Comparison of ENCODE assay signal across 8 cellular contexts in the genomic region with DNA sequence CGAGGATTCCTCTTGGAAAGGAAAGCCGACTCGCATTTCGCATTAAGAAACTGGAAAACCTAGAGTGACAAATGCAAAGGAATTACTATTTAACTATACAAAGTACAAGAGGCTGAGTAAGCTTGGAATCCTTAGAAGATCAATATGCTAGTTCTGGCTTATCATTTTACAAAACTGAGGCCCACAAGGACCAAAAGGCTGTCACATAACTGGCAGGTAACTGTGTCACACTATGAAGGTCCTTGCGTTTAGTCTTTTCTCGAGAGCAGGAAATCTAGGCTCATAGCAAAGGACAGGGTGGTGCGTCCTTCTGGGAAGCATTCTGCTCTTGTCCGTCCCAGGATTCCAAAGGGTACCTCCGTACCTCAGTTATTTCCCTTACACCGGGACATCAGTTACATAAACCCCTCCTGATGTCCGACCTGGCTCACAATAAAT. TPM values are rescaled to one million over a fixed set of nuclear protein-coding genes. Genes with fewer than 3 reads are reported as not detected.
DNase-seq lines count a peak whose midpoint lies in the region; ATAC-seq and TF ChIP-seq lines count a peak whose summit lies in the region.

No MANE protein-coding gene starts in this region.

- no peaks in the 10 kb centered on the region for H3K9me3 ChIP-seq in tibial nerve

- peak; percentile 16 for ATAC-seq in GM18502 (IDR thresholded peaks at IDR 0.05; ENCODE audit: poor library complexity, unreplicated experiment)
- peak; percentile 1 for ATAC-seq in HG03159 (IDR thresholded peaks at IDR 0.05; ENCODE audit: unreplicated experiment)
- ATAC-seq in left lobe of liver = peak; percentile 30
- no peak for ATAC-seq in HG03175 (IDR thresholded peaks at IDR 0.05; ENCODE audit: unreplicated experiment)

- TF ChIP-seq EP300 in tibial nerve (IDR thresholded peaks at IDR 0.05) = no peak

- peak overlapping the region; percentile 85 to 95 (median 92) for H3K27ac ChIP-seq in tibial nerve

- H3K4me1 ChIP-seq in tibial nerve = peaks cover 3 to 47% (median 26%) of the 10 kb centered on the region in 4 donors

- peaks cover 0 to 48% (median 12%) of the 10 kb centered on the region in 3 donors for H3K36me3 ChIP-seq in tibial nerve

- in situ Hi-C loops in astrocyte of the spinal cord (cut with HindIII; ENCODE audit: low sequenced_read_pairs) = no loop called here

- WGBS in tibial nerve, 2 donors = 4 to 5% methylated on average over 11 of the region's 11 CpGs

- DNase-seq in astrocyte of the spinal cord (ENCODE audit: low read depth, low spot score) (no peak), left lobe of liver (ENCODE audit: low spot score) (no peak), tibial nerve (ENCODE audit: low spot score in 2 of 2) (no peak), NAMALWA (ENCODE audit: low spot score) (no peak), NCI-H1417 treated with DMSO at 0.1 percent for 48 hours (lab: John Stamatoyannopoulos, UW) (no peak)

- TF ChIP-seq CTCF in astrocyte of the spinal cord (IDR thresholded peaks at IDR 0.05; ENCODE audit: low read depth, low read length) = no peak
- TF ChIP-seq CTCF in tibial nerve (IDR thresholded peaks at IDR 0.05) = no peak

- no peaks in the 10 kb centered on the region for H3K27me3 ChIP-seq in tibial nerve

- H3K4me3 ChIP-seq in astrocyte of the spinal cord (ENCODE audit: low read depth, low read length) = peak overlapping the region; percentile 83
- H3K4me3 ChIP-seq in tibial nerve = peak overlapping the region; percentile 56 to 70 (median 64)

- no peak for TF ChIP-seq POLR2A in tibial nerve (IDR thresholded peaks at IDR 0.05)

RNA-seq across cellular contexts. Expression of a gene that starts 0.6 kb away (rescaled TPM):
- total RNA-seq in left lobe of liver (344 TPM), tibial nerve (1,000 to 10,000 TPM; 1,024 to 1,620 (median 1,272) TPM)

RNA-seq across cellular contexts. Expression of a gene that starts 9.0 kb away (rescaled TPM):
- total RNA-seq in left lobe of liver (6.0 TPM), tibial nerve (10 to 100 TPM; 18.3 to 20.5 (median 19.6) TPM)

RNA-seq across cellular contexts. Expression of a gene that starts 38.5 kb away (rescaled TPM):
- total RNA-seq in left lobe of liver = 2.1 TPM
- total RNA-seq in tibial nerve = 10 to 100 TPM; 11.2 to 20.8 (median 14.1) TPM
